ENCODE assay signal across 31 cellular contexts in genomic region chr1:6467744-6468688, GRCh38. TPM values are rescaled to one million over a fixed set of nuclear protein-coding genes. Genes with fewer than 3 reads are reported as not detected.
"Had no signal": no experiment of that assay in that cellular context is flagged by ENCODE, and none has a peak within 500 bp of the region (broad histone marks: within the 10 kb centered on the region; RNA-seq: fewer than 3 reads in every experiment).

No MANE protein-coding gene starts in this region.

- H3K4me1 ChIP-seq: adrenal gland, body of pancreas, colonic mucosa, gastroesophageal sphincter, lower lobe of right lung, tibial artery, upper lobe of right lung had no signal

- H3K27me3 ChIP-seq: adrenal gland, body of pancreas, colonic mucosa, upper lobe of right lung had no signal

- ATAC-seq: activated CD8-positive, alpha-beta T cell treated with anti-CD3 and anti-CD28 coated beads for 36 hours; activated T-cell treated with anti-CD3 and anti-CD28 coated beads, Interleukin-2, amount 50 U/mL, for 72 hours; body of pancreas; gastroesophageal sphincter; left lobe of liver; lower lobe of right lung; naive thymus-derived CD8-positive, alpha-beta T cell; right cardiac atrium; upper lobe of right lung had no signal

- H3K4me3 Mint-ChIP-seq: activated CD8-positive, alpha-beta T cell treated with anti-CD3 and anti-CD28 coated beads for 36 hours; activated naive CD4-positive, alpha-beta T cell treated with anti-CD3 and anti-CD28 coated beads for 36 hours; activated naive CD8-positive, alpha-beta T cell treated with anti-CD3 and anti-CD28 coated beads for 36 hours; activated T-cell treated with anti-CD3 and anti-CD28 coated beads, Interleukin-2, amount 50 U/mL, for 72 hours; immature natural killer cell had no signal

- H3K36me3 ChIP-seq: colonic mucosa, neural progenitor cell, upper lobe of right lung had no signal

- H3K27ac ChIP-seq: adrenal gland, body of pancreas, colonic mucosa, gastroesophageal sphincter, lower lobe of right lung, neural progenitor cell, spleen, suprapubic skin, tibial artery, upper lobe of right lung had no signal

- H3K9me3 Mint-ChIP-seq: activated CD8-positive, alpha-beta T cell treated with anti-CD3 and anti-CD28 coated beads for 36 hours; activated naive CD4-positive, alpha-beta T cell treated with anti-CD3 and anti-CD28 coated beads for 36 hours; activated naive CD8-positive, alpha-beta T cell treated with anti-CD3 and anti-CD28 coated beads for 36 hours; activated T-cell treated with anti-CD3 and anti-CD28 coated beads, Interleukin-2, amount 50 U/mL, for 72 hours; immature natural killer cell; naive thymus-derived CD8-positive, alpha-beta T cell; neural progenitor cell had no signal

- H3K4me1 Mint-ChIP-seq: neural progenitor cell had no signal

- H3K4me3 ChIP-seq: adrenal gland, body of pancreas, colonic mucosa, gastroesophageal sphincter, lower lobe of right lung, neural progenitor cell, spleen, suprapubic skin, tibial artery, upper lobe of right lung had no signal

- DNase-seq: activated CD4-positive, alpha-beta T cell treated with anti-CD3 and anti-CD28 coated beads for 48 hours; activated CD8-positive, alpha-beta T cell treated with anti-CD3 and anti-CD28 coated beads for 36 hours; activated effector memory CD4-positive, alpha-beta T cell treated with anti-CD3 and anti-CD28 coated beads, Interleukin-2, amount 50 U/mL, for 16 hours; activated naive CD4-positive, alpha-beta T cell treated with anti-CD3 and anti-CD28 coated beads for 36 hours; activated naive CD8-positive, alpha-beta T cell treated with anti-CD3 and anti-CD28 coated beads for 36 hours; activated T-cell treated with anti-CD3 and anti-CD28 coated beads, Interleukin-2, amount 50 U/mL, for 72 hours; adrenal gland; aorta; body of pancreas; cerebellar nuclear complex; colonic mucosa; effector CD8-positive, alpha-beta T cell; head of caudate nucleus; hippocampal formation; immature natural killer cell; lower lobe of right lung; mesenchymal stem cell; naive thymus-derived CD8-positive, alpha-beta T cell; right cardiac atrium; spleen; stimulated activated naive CD4-positive, alpha-beta T cell; T-helper 1 cell; tibial artery; upper lobe of right lung had no signal

- H3K27me3 Mint-ChIP-seq: activated CD8-positive, alpha-beta T cell treated with anti-CD3 and anti-CD28 coated beads for 36 hours; activated naive CD8-positive, alpha-beta T cell treated with anti-CD3 and anti-CD28 coated beads for 36 hours had no signal

- H3K27ac Mint-ChIP-seq: activated CD8-positive, alpha-beta T cell treated with anti-CD3 and anti-CD28 coated beads for 36 hours; activated naive CD4-positive, alpha-beta T cell treated with anti-CD3 and anti-CD28 coated beads for 36 hours; activated naive CD8-positive, alpha-beta T cell treated with anti-CD3 and anti-CD28 coated beads for 36 hours; activated T-cell treated with anti-CD3 and anti-CD28 coated beads, Interleukin-2, amount 50 U/mL, for 72 hours; immature natural killer cell; neural progenitor cell had no signal

- H3K9me3 ChIP-seq: adrenal gland, body of pancreas, colonic mucosa, gastroesophageal sphincter, lower lobe of right lung, spleen, suprapubic skin, tibial artery, upper lobe of right lung had no signal

RNA-seq across cellular contexts. Expression of gene ESPN, which starts 43.4 kb away (rescaled TPM):
- total RNA-seq: epithelial cell of proximal tubule, fibroblast of lung, fibroblast of villous mesenchyme had no signal
- polyA plus RNA-seq: fibroblast of lung, immature natural killer cell had no signal

RNA-seq across cellular contexts. Expression of gene HES2, which starts 48.3 kb away (rescaled TPM):
- total RNA-seq: activated naive CD8-positive, alpha-beta T cell treated with anti-CD3 and anti-CD28 coated beads for 36 hours; naive thymus-derived CD8-positive, alpha-beta T cell had no signal
- polyA plus RNA-seq: fibroblast of lung; immature natural killer cell; naive thymus-derived CD8-positive, alpha-beta T cell; right cardiac atrium had no signal
